ENCODE assay signal across 7 cellular contexts in genomic region chr9:98192503-98193335, GRCh38. TPM values are rescaled to one million over a fixed set of nuclear protein-coding genes. Genes with fewer than 3 reads are reported as not detected.
DNase-seq lines count a peak whose midpoint lies in the region; ATAC-seq and TF ChIP-seq lines count a peak whose summit lies in the region.

TSS of gene CORO2A (minus strand) at chr9:98192637. CDS start at chr9:98157660, 34,977 bp downstream.

- H3K27ac ChIP-seq in dorsolateral prefrontal cortex = peak within 1 kb of the TSS in 49 of 59 donors; percentile 2 to 84 (median 61)

- DNase-seq in NCI-H345 treated with DMSO at 0.1 percent for 48 hours (lab: John Stamatoyannopoulos, UW; ENCODE audit: unreplicated experiment) (peak; percentile 57), dorsolateral prefrontal cortex (peak in 9 of 10 donors; percentile 30 to 80 (median 59)), lower leg skin (ENCODE audit: low spot score in 2 of 2) (peak; percentile 35 to 91)
- peak; percentile 41 to 42 for DNase-seq in activated CD4-positive, alpha-beta T cell treated with anti-CD3 and anti-CD28 coated beads, Interleukin-2, amount 50 U/mL, for 24 hours (ENCODE audit: low read depth in 1 of 2, low spot score in 1 of 2)
- DNase-seq in stimulated activated CD4-positive, alpha-beta T cell treated with anti-CD3 and anti-CD28 coated beads, Interleukin-4, amount 100 ng/mL, for 4 hours = peak; percentile 61 to 76

- peak; percentile 55 for ATAC-seq in HG03103 (IDR thresholded peaks at IDR 0.05; ENCODE audit: low read depth, unreplicated experiment)

- intact Hi-C loops in dorsolateral prefrontal cortex (cut with DNase I) = no loop called here
- intact Hi-C loops in lower leg skin (cut with DNase I; ENCODE audit: low total_unique reads) = no loop called here

- H3K4me3 ChIP-seq in dorsolateral prefrontal cortex (peak within 1 kb of the TSS; percentile 58 to 87 (median 72)), lower leg skin (ENCODE audit: low read depth, poor library complexity, severe bottlenecking) (peak within 1 kb of the TSS; percentile 43)

- peak in 38 of 56 donors; percentile 5 to 50 (median 28) for TF ChIP-seq CTCF in dorsolateral prefrontal cortex (IDR thresholded peaks at IDR 0.05 in 54 of 56, conservative IDR thresholded peaks at IDR 0.05 in 2 of 56; ENCODE audit: low read depth in 1 of 56, partially characterized antibody in 56 of 56)
- no peak for TF ChIP-seq CTCF in lower leg skin (IDR thresholded peaks at IDR 0.05)

- TF ChIP-seq POLR2A in GM15510 (IDR thresholded peaks at IDR 0.05; ENCODE audit: borderline replicate concordance, extremely low read depth, insufficient read length) = peak; percentile 21
- no peak for TF ChIP-seq POLR2A in lower leg skin (IDR thresholded peaks at IDR 0.05)

- H3K27me3 ChIP-seq in dorsolateral prefrontal cortex = no peaks in the 10 kb centered on the region

- WGBS in lower leg skin, 2 donors = 1 to 33% methylated on average over 2 to 30 of the region's 95 CpGs

RNA-seq across cellular contexts. Expression of gene CORO2A, which starts in this region (rescaled TPM):
- total RNA-seq in dorsolateral prefrontal cortex (1 to 10 TPM; 1.7 to 9.8 (median 5.9) TPM), lower leg skin (10 to 100 TPM; 20.8 to 31.4 (median 25.4) TPM)

Comparison
In these comparisons a context has a peak if more than half of its experiments do, and no peak if none do; other contexts are left out.
1. Peak in every context shown above with its lines: DNase-seq, ATAC-seq, H3K4me3 ChIP-seq and H3K27ac ChIP-seq.
2. CTCF ChIP-seq: peak in dorsolateral prefrontal cortex (38 of 56); none in lower leg skin (0 of 3).